ENCODE assay signal across 7 cellular contexts in genomic region chr3:197960694-197961581, GRCh38. TPM values are rescaled to one million over a fixed set of nuclear protein-coding genes. Genes with fewer than 3 reads are reported as not detected.
A peak's percentile ranks its signal among the peaks of the same experiment; 100 is the strongest.
DNase-seq lines count a peak whose midpoint lies in the region; ATAC-seq and TF ChIP-seq lines count a peak whose summit lies in the region.

No MANE protein-coding gene starts in this region.

- no peak for DNase-seq in H7
- DNase-seq in SJSA1 (ENCODE audit: low read depth in 1 of 2, low spot score in 2 of 2): peak; percentile 13 to 48
- DNase-seq in fibroblast of gingiva (ENCODE audit: low read depth): peak; percentile 29
- no peak for DNase-seq in prostate gland (ENCODE audit: low spot score)
- DNase-seq in RPMI8226: no peak
- DNase-seq in NCI-H2227 (lab: John Stamatoyannopoulos, UW; ENCODE audit: unreplicated experiment): no peak

- H3K27me3 ChIP-seq in H7 (ENCODE audit: control insufficient read depth, insufficient read depth, low read length) (peaks cover 3% of the 10 kb centered on the region; the same call in 1 of the 2 replicates), SJSA1 (replicated peaks) (no peaks in the 10 kb centered on the region), prostate gland (replicated peaks; ENCODE audit: insufficient read depth) (no peaks in the 10 kb centered on the region)

- H3K9me3 ChIP-seq in SJSA1 (replicated peaks) (no peaks in the 10 kb centered on the region), prostate gland (no peaks in the 10 kb centered on the region)

- no peak for ATAC-seq in HG02840 (IDR thresholded peaks at IDR 0.05; ENCODE audit: low FRiP score, unreplicated experiment)

- intact Hi-C loops in prostate gland (cut with DNase I): no loop called here

- TF ChIP-seq POLR2A in prostate gland (IDR thresholded peaks at IDR 0.05): no peak

- peaks cover 30% of the 10 kb centered on the region for H3K4me1 ChIP-seq in SJSA1 (replicated peaks)
- no peaks in the 10 kb centered on the region for H3K4me1 ChIP-seq in prostate gland (replicated peaks)

- H3K36me3 ChIP-seq in H7 (replicated peaks; ENCODE audit: control insufficient read depth, insufficient read depth, low read length): peaks cover 1% of the 10 kb centered on the region
- peaks cover 13% of the 10 kb centered on the region for H3K36me3 ChIP-seq in SJSA1
- H3K36me3 ChIP-seq in prostate gland: no peaks in the 10 kb centered on the region

- peak overlapping the region; percentile 80 for H3K4me3 ChIP-seq in H7 (ENCODE audit: insufficient read depth, low read depth, low read length)
- H3K4me3 ChIP-seq in SJSA1: peak overlapping the region; percentile 59
- H3K4me3 ChIP-seq in prostate gland: peak overlapping the region; percentile 67 to 79

- H3K27ac ChIP-seq in SJSA1 (peak overlapping the region; percentile 10), prostate gland (peak overlapping the region; percentile 75 to 82)

- 9% methylated on average over 23 of the region's 23 CpGs for WGBS in prostate gland

- TF ChIP-seq CTCF in prostate gland (IDR thresholded peaks at IDR 0.05): no peak

RNA-seq across cellular contexts. Expression of gene LMLN, which starts 0.9 kb away (rescaled TPM):
- 2.1 and 3.7 TPM in 2 replicates for total RNA-seq in H7 (2014; rRNA removed; shearing (Covaris generic))
- total RNA-seq in SJSA1 (2014; rRNA removed; shearing (Covaris generic)): 1.3 and 1.9 TPM in 2 replicates
- 10 to 100 TPM in 1 of 2 donors, 1 to 10 TPM in 1; 6.8 to 16.9 TPM for total RNA-seq in prostate gland

RNA-seq across cellular contexts. Expression of gene RPL35A, which starts 10.9 kb away (rescaled TPM):
- 909 and 971 TPM in 2 replicates for total RNA-seq in H7 (2014; rRNA removed; shearing (Covaris generic))
- 395 and 511 TPM in 2 replicates for total RNA-seq in SJSA1 (2014; rRNA removed; shearing (Covaris generic))
- total RNA-seq in prostate gland: 1,000 to 10,000 TPM in 1 of 2 donors, 100 to 1,000 TPM in 1; 480 to 1,367 TPM

Comparison
In these comparisons a context has a peak if more than half of its experiments do, and no peak if none do; other contexts are left out.
1. DNase-seq: peak in SJSA1 (2 of 2) and fibroblast of gingiva (single experiment); none in H7 (single experiment), prostate gland (single experiment), RPMI8226 (single experiment) and NCI-H2227 (single experiment).
2. Peak in every context shown above with its lines, with median percentiles within 50 percentile points of each other: H3K4me3 ChIP-seq.